Comparison of ENCODE assay signal across 8 cellular contexts in the genomic region with DNA sequence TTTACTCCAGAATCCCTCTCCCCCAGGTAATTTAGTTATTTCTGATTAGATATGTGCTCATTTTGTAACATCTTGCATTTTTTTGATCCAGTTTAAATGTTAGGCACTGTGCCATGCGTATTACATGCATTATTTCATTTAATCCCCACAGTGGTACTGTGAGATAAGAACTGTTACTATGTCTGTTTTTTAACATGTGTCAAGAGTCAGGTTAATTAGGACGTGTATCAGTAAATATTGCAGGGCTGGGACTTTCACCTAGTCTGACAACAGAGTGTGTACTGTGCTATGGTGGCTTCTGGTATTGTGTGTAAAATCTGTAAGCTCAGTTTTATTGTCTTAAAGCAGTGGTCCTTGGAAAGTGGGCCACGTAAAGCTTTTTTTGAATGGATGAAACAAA.
"Had no signal": no experiment of that assay in that cellular context is flagged by ENCODE, and none has a peak within 500 bp of the region (broad histone marks: within the 10 kb centered on the region; RNA-seq: fewer than 3 reads in every experiment).

No MANE protein-coding gene starts in this region.

- H3K36me3 Mint-ChIP-seq: activated CD4-positive, alpha-beta memory T cell treated with anti-CD3 and anti-CD28 coated beads for 36 hours had no signal

- ATAC-seq: stimulated activated naive B cell treated with anti-CD40 and anti-IgM and Interleukin-4, amounts not matched to agents 10 μg/mL and 1 μg/mL and 100 μg/mL, for 72 hours had no signal

- H3K4me3 Mint-ChIP-seq: activated CD4-positive, alpha-beta memory T cell treated with anti-CD3 and anti-CD28 coated beads for 36 hours; nephron progenitor cell; stimulated activated naive B cell treated with anti-CD40 and anti-IgM and Interleukin-4, amounts not matched to agents 10 μg/mL and 1 μg/mL and 100 μg/mL, for 72 hours had no signal

- DNase-seq: activated CD4-positive, alpha-beta memory T cell treated with anti-CD3 and anti-CD28 coated beads for 36 hours; activated CD4-positive, CD25-positive, alpha-beta regulatory T cell treated with anti-CD3 and anti-CD28 coated beads, Interleukin-2, amount 50 U/mL, for 72 hours; activated T-cell treated with anti-CD3 and anti-CD28 coated beads, Interleukin-2, amount 50 U/mL, for 48 hours; foreskin melanocyte; left ventricle myocardium inferior; mesendoderm; nephron progenitor cell; stimulated activated naive B cell treated with anti-CD40 and anti-IgM and Interleukin-4, amounts not matched to agents 10 μg/mL and 1 μg/mL and 100 μg/mL, for 72 hours had no signal

- H3K27ac Mint-ChIP-seq: activated CD4-positive, alpha-beta memory T cell treated with anti-CD3 and anti-CD28 coated beads for 36 hours; nephron progenitor cell; stimulated activated naive B cell treated with anti-CD40 and anti-IgM and Interleukin-4, amounts not matched to agents 10 μg/mL and 1 μg/mL and 100 μg/mL, for 72 hours had no signal

- H3K9me3 Mint-ChIP-seq: activated CD4-positive, alpha-beta memory T cell treated with anti-CD3 and anti-CD28 coated beads for 36 hours; stimulated activated naive B cell treated with anti-CD40 and anti-IgM and Interleukin-4, amounts not matched to agents 10 μg/mL and 1 μg/mL and 100 μg/mL, for 72 hours had no signal

- H3K27me3 Mint-ChIP-seq: activated CD4-positive, alpha-beta memory T cell treated with anti-CD3 and anti-CD28 coated beads for 36 hours; stimulated activated naive B cell treated with anti-CD40 and anti-IgM and Interleukin-4, amounts not matched to agents 10 μg/mL and 1 μg/mL and 100 μg/mL, for 72 hours had no signal
